Comparison of ENCODE assay signal across 9 cellular contexts in the genomic region with DNA sequence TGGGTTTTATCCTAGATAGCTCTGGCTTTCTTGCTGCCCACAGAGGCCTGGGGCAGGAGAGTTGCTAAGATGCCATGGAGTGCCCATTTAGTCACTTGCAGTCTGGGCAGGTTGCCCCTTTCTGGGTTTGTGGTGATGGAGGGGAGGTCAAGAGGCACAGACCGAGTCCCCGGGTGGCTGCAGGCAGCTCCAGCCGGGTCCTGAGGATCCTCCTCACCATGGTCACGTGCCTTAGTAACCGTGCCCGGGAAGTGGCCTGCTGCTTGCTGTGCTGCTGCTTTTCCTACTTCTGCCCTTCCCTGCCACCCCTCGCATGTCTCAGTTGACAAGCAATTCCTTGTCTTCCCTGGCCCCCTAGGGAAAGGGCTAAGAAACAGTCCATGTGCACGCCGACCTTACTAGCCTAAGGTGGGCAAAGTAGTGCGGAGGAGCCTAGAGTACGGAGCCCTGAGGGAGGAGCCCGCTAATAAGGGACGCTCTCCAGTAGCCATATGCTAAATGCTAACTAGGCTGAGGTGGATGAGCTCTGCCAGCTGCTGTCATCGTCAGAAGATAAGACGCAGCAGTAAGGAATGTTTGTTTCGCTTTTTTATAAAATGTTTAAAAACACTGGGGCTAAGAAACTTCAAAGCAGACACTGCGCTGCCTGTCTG. TPM values are rescaled to one million over a fixed set of nuclear protein-coding genes. Genes with fewer than 3 reads are reported as not detected.
A peak's percentile ranks its signal among the peaks of the same experiment; 100 is the strongest.
DNase-seq lines count a peak whose midpoint lies in the region; ATAC-seq and TF ChIP-seq lines count a peak whose summit lies in the region.
"Had no signal": no experiment of that assay in that cellular context is flagged by ENCODE, and none has a peak within 500 bp of the region (broad histone marks: within the 10 kb centered on the region; RNA-seq: fewer than 3 reads in every experiment).

No MANE protein-coding gene starts in this region.

- peaks cover 16% of the 10 kb centered on the region for H3K4me1 Mint-ChIP-seq in activated naive CD8-positive, alpha-beta T cell treated with anti-CD3 and anti-CD28 coated beads for 36 hours
- peaks cover 32% of the 10 kb centered on the region for H3K4me1 Mint-ChIP-seq in HFFc6 (ENCODE audit: low read depth)

- no peak overlapping the region for H3K27ac Mint-ChIP-seq in activated naive CD8-positive, alpha-beta T cell treated with anti-CD3 and anti-CD28 coated beads for 36 hours
- no peak overlapping the region for H3K27ac Mint-ChIP-seq in HFFc6

- no peaks in the 10 kb centered on the region for H3K36me3 Mint-ChIP-seq in activated naive CD8-positive, alpha-beta T cell treated with anti-CD3 and anti-CD28 coated beads for 36 hours
- no peaks in the 10 kb centered on the region for H3K36me3 Mint-ChIP-seq in HFFc6 (ENCODE audit: low read depth)

- intact Hi-C loops in sciatic nerve (cut with DNase I) = loop anchor here (5.0 kb wide), 1 partner anchor 121 kb away; no protein-coding TSS in a partner anchor

- DNase-seq in HT-29 (ENCODE audit: low spot score) (peak; percentile 53), hypothalamus (lab: John Stamatoyannopoulos, UW) (peak in 30 of 51 donors; percentile 7 to 52 (median 24)), sciatic nerve (ENCODE audit: low spot score) (no peak), HFFc6 (no peak), NCI-H2107 (lab: John Stamatoyannopoulos, UW) (no peak), NCI-H1105 (lab: John Stamatoyannopoulos, UW) (no peak)
- no peak for DNase-seq in activated naive CD8-positive, alpha-beta T cell treated with anti-CD3 and anti-CD28 coated beads for 36 hours
- DNase-seq: activated CD4-positive, alpha-beta T cell treated with anti-CD3 and anti-CD28 coated beads, Interleukin-2, amount 50 U/mL, for 4 hours had no signal

- no peak for TF ChIP-seq CTCF in HFFc6 (IDR thresholded peaks at IDR 0.05)

- peak; percentile 34 for ATAC-seq in sciatic nerve
- no peak for ATAC-seq in GM19035 (IDR thresholded peaks at IDR 0.05; ENCODE audit: unreplicated experiment)

- peaks cover 14% of the 10 kb centered on the region for H3K27me3 Mint-ChIP-seq in activated naive CD8-positive, alpha-beta T cell treated with anti-CD3 and anti-CD28 coated beads for 36 hours
- no peaks in the 10 kb centered on the region; the same call in none of the 2 replicates for H3K27me3 Mint-ChIP-seq in HFFc6 (ENCODE audit: insufficient read depth)

- no peaks in the 10 kb centered on the region for H3K9me3 Mint-ChIP-seq in activated naive CD8-positive, alpha-beta T cell treated with anti-CD3 and anti-CD28 coated beads for 36 hours
- no peaks in the 10 kb centered on the region for H3K9me3 Mint-ChIP-seq in HFFc6

- H3K4me3 Mint-ChIP-seq in activated naive CD8-positive, alpha-beta T cell treated with anti-CD3 and anti-CD28 coated beads for 36 hours = peak overlapping the region; percentile 85
- no peak overlapping the region for H3K4me3 Mint-ChIP-seq in HFFc6

RNA-seq across cellular contexts. Expression of gene CLCA1, which starts 34.9 kb away (rescaled TPM):
- not detected in 2 replicates for total RNA-seq in HT-29 (2014; rRNA removed; shearing (Covaris generic))
- total RNA-seq in activated naive CD8-positive, alpha-beta T cell treated with anti-CD3 and anti-CD28 coated beads for 36 hours = not detected
- total RNA-seq in sciatic nerve = not detected
- not detected for total RNA-seq in HFFc6 (2021; fragmentation: NEBNext Ultra II Directional; extraction: Animal tissue kit (Norgen Biotek cat#: 25700))

RNA-seq across cellular contexts. Expression of gene CLCA4, which starts 43.3 kb away (rescaled TPM):
- 0.23 and 0.36 TPM in 2 replicates for total RNA-seq in HT-29 (2014; rRNA removed; shearing (Covaris generic))
- total RNA-seq in activated naive CD8-positive, alpha-beta T cell treated with anti-CD3 and anti-CD28 coated beads for 36 hours = not detected
- total RNA-seq in sciatic nerve = not detected
- under 1 TPM in 1 of 6 experiments, not detected in 5; 0.17 TPM for total RNA-seq in HFFc6 (2021; fragmentation: NEBNext Ultra II Directional; extraction: Animal tissue kit (Norgen Biotek cat#: 25700))

Comparison
In these comparisons a context has a peak if more than half of its experiments do, and no peak if none do; other contexts are left out.
1. DNase-seq: peak in HT-29 (single experiment) and hypothalamus (30 of 51); none in activated naive CD8-positive, alpha-beta T cell treated with anti-CD3 and anti-CD28 coated beads for 36 hours (single experiment), sciatic nerve (single experiment), HFFc6 (single experiment), NCI-H2107 (single experiment) and NCI-H1105 (single experiment).